ENCODE assay signal across 13 cellular contexts in genomic region chr16:17414421-17414820, GRCh38.
DNase-seq lines count a peak whose midpoint lies in the region; ATAC-seq and TF ChIP-seq lines count a peak whose summit lies in the region.
"Had no signal": no experiment of that assay in that cellular context is flagged by ENCODE, and none has a peak within 500 bp of the region (broad histone marks: within the 10 kb centered on the region; RNA-seq: fewer than 3 reads in every experiment).

No MANE protein-coding gene starts in this region.

- H3K4me1 Mint-ChIP-seq in activated naive CD4-positive, alpha-beta T cell treated with anti-CD3 and anti-CD28 coated beads, Interleukin-2, amount 50 U/mL, for 24 hours: peaks cover 59% of the 10 kb centered on the region
- peaks cover 43% of the 10 kb centered on the region for H3K4me1 Mint-ChIP-seq in activated naive CD4-positive, alpha-beta T cell treated with anti-CD3 and anti-CD28 coated beads, Interleukin-2, amount 10 ng/mL, durations not matched to agents 7 days and 5 days
- peaks cover 46 to 49% of the 10 kb centered on the region in 2 donors for H3K4me1 Mint-ChIP-seq in effector memory CD8-positive, alpha-beta T cell (ENCODE audit: low read depth in 2 of 2)
- peaks cover 47% of the 10 kb centered on the region for H3K4me1 Mint-ChIP-seq in stimulated activated naive CD8-positive, alpha-beta T cell treated with anti-CD3 and anti-CD28 coated beads, Interleukin-15, amount 100 ng/mL, for 72 hours

- no peaks in the 10 kb centered on the region for H3K9me3 Mint-ChIP-seq in activated naive CD4-positive, alpha-beta T cell treated with anti-CD3 and anti-CD28 coated beads, Interleukin-2, amount 50 U/mL, for 24 hours
- peaks cover 3% of the 10 kb centered on the region for H3K9me3 Mint-ChIP-seq in activated naive CD4-positive, alpha-beta T cell treated with anti-CD3 and anti-CD28 coated beads, Interleukin-2, amount 10 ng/mL, durations not matched to agents 7 days and 5 days
- H3K9me3 Mint-ChIP-seq in effector memory CD8-positive, alpha-beta T cell: no peaks in the 10 kb centered on the region
- peaks cover 7 to 12% of the 10 kb centered on the region in 2 donors for H3K9me3 Mint-ChIP-seq in stimulated activated naive CD8-positive, alpha-beta T cell treated with anti-CD3 and anti-CD28 coated beads, Interleukin-15, amount 100 ng/mL, for 72 hours

- H3K27me3 Mint-ChIP-seq in activated naive CD4-positive, alpha-beta T cell treated with anti-CD3 and anti-CD28 coated beads, Interleukin-2, amount 50 U/mL, for 24 hours: no peaks in the 10 kb centered on the region
- no peaks in the 10 kb centered on the region for H3K27me3 Mint-ChIP-seq in activated naive CD4-positive, alpha-beta T cell treated with anti-CD3 and anti-CD28 coated beads, Interleukin-2, amount 10 ng/mL, durations not matched to agents 7 days and 5 days
- no peaks in the 10 kb centered on the region for H3K27me3 Mint-ChIP-seq in effector memory CD8-positive, alpha-beta T cell
- no peaks in the 10 kb centered on the region for H3K27me3 Mint-ChIP-seq in stimulated activated naive CD8-positive, alpha-beta T cell treated with anti-CD3 and anti-CD28 coated beads, Interleukin-15, amount 100 ng/mL, for 72 hours

- peak; percentile 34 for ATAC-seq in effector memory CD8-positive, alpha-beta T cell (replicated peaks)
- no peak for ATAC-seq in stimulated activated naive CD8-positive, alpha-beta T cell treated with anti-CD3 and anti-CD28 coated beads, Interleukin-15, amount 100 ng/mL, for 72 hours

- peak overlapping the region; percentile 37 for H3K4me2 ChIP-seq in SU-DHL-6 (ENCODE audit: low read depth, low read length, poor library complexity, severe bottlenecking)

- H3K27ac ChIP-seq in SU-DHL-6 (ENCODE audit: low read depth, low read length): peak overlapping the region; percentile 24
- H3K27ac ChIP-seq: HL-60 had no signal

- H2AFZ ChIP-seq in SU-DHL-6 (ENCODE audit: low read depth, low read length, severe bottlenecking): no peak overlapping the region

- no peak overlapping the region for H3K4me3 ChIP-seq in SU-DHL-6 (ENCODE audit: insufficient read depth, low read length, poor library complexity, severe bottlenecking)
- H3K4me3 ChIP-seq: lung had no signal

- H3K27ac Mint-ChIP-seq in activated naive CD4-positive, alpha-beta T cell treated with anti-CD3 and anti-CD28 coated beads, Interleukin-2, amount 50 U/mL, for 24 hours: no peak overlapping the region
- no peak overlapping the region for H3K27ac Mint-ChIP-seq in activated naive CD4-positive, alpha-beta T cell treated with anti-CD3 and anti-CD28 coated beads, Interleukin-2, amount 10 ng/mL, durations not matched to agents 7 days and 5 days
- peak overlapping the region; percentile 28 to 91 for H3K27ac Mint-ChIP-seq in effector memory CD8-positive, alpha-beta T cell
- H3K27ac Mint-ChIP-seq in stimulated activated naive CD8-positive, alpha-beta T cell treated with anti-CD3 and anti-CD28 coated beads, Interleukin-15, amount 100 ng/mL, for 72 hours: peak overlapping the region; percentile 67 to 86

- H3K36me3 Mint-ChIP-seq in activated naive CD4-positive, alpha-beta T cell treated with anti-CD3 and anti-CD28 coated beads, Interleukin-2, amount 50 U/mL, for 24 hours: peaks cover 6% of the 10 kb centered on the region
- H3K36me3 Mint-ChIP-seq in activated naive CD4-positive, alpha-beta T cell treated with anti-CD3 and anti-CD28 coated beads, Interleukin-2, amount 10 ng/mL, durations not matched to agents 7 days and 5 days: peaks cover 38% of the 10 kb centered on the region
- H3K36me3 Mint-ChIP-seq in effector memory CD8-positive, alpha-beta T cell (ENCODE audit: insufficient read depth): peaks cover 3% of the 10 kb centered on the region

- no peaks in the 10 kb centered on the region for H4K20me1 ChIP-seq in SU-DHL-6 (ENCODE audit: low read depth, low read length)

- no peak for DNase-seq in activated naive CD4-positive, alpha-beta T cell treated with anti-CD3 and anti-CD28 coated beads, Interleukin-2, amount 10 ng/mL, durations not matched to agents 7 days and 5 days
- no peak for DNase-seq in effector memory CD8-positive, alpha-beta T cell
- DNase-seq in stimulated activated naive CD8-positive, alpha-beta T cell treated with anti-CD3 and anti-CD28 coated beads, Interleukin-15, amount 100 ng/mL, for 72 hours: peak; percentile 8 to 29
- DNase-seq in GM19238 (ENCODE audit: insufficient read length, low spot score) (no peak), NCI-H2171 (lab: John Stamatoyannopoulos, UW) (no peak), NCI-H146 treated with DMSO at 0.1 percent for 48 hours (lab: John Stamatoyannopoulos, UW; ENCODE audit: unreplicated experiment) (no peak)
- DNase-seq: cortex of kidney, NCI-H1105, NCI-H82 had no signal

- H3K9ac ChIP-seq in SU-DHL-6 (ENCODE audit: low read length): peak overlapping the region; percentile 32; the same call in 1 of the 2 replicates

- H3K36me3 ChIP-seq in SU-DHL-6 (ENCODE audit: low read length): peaks cover 6% of the 10 kb centered on the region

- CTCF ChIA-PET in activated naive CD4-positive, alpha-beta T cell treated with anti-CD3 and anti-CD28 coated beads, Interleukin-2, amount 10 ng/mL, durations not matched to agents 7 days and 5 days (lab: Charles Lee): interaction anchor here (2.9 kb wide), 1 partner anchor 44 kb away, joined by 22 read pairs; no protein-coding TSS in a partner anchor

- H3K9me3 ChIP-seq in SU-DHL-6 (ENCODE audit: insufficient read depth, low read length): no peaks in the 10 kb centered on the region

- no peaks in the 10 kb centered on the region for H3K27me3 ChIP-seq in SU-DHL-6 (ENCODE audit: low read length)

- H3K4me3 Mint-ChIP-seq in activated naive CD4-positive, alpha-beta T cell treated with anti-CD3 and anti-CD28 coated beads, Interleukin-2, amount 50 U/mL, for 24 hours: peak overlapping the region; percentile 26
- no peak overlapping the region for H3K4me3 Mint-ChIP-seq in activated naive CD4-positive, alpha-beta T cell treated with anti-CD3 and anti-CD28 coated beads, Interleukin-2, amount 10 ng/mL, durations not matched to agents 7 days and 5 days
- peak overlapping the region in 1 of 2 donors; percentile 84 for H3K4me3 Mint-ChIP-seq in effector memory CD8-positive, alpha-beta T cell
- peak overlapping the region; percentile 37 to 65 for H3K4me3 Mint-ChIP-seq in stimulated activated naive CD8-positive, alpha-beta T cell treated with anti-CD3 and anti-CD28 coated beads, Interleukin-15, amount 100 ng/mL, for 72 hours

- no peaks in the 10 kb centered on the region for H3K9me2 ChIP-seq in SU-DHL-6 (replicated peaks; ENCODE audit: insufficient read depth, low read length)

- no peak for TF ChIP-seq CTCF in SU-DHL-6 (IDR thresholded peaks at IDR 0.05; ENCODE audit: insufficient read depth, low read length, poor library complexity, severe bottlenecking)

- peaks cover 6% of the 10 kb centered on the region; the same call in 1 of the 2 replicates for H3F3A ChIP-seq in SU-DHL-6 (ENCODE audit: insufficient read depth)

- H3K79me2 ChIP-seq in SU-DHL-6 (ENCODE audit: insufficient read depth, low read length): peaks cover 72% of the 10 kb centered on the region

Comparison
In these comparisons a context has a peak if more than half of its experiments do, and no peak if none do; other contexts are left out.
1. H3K27ac Mint-ChIP-seq: peak in effector memory CD8-positive, alpha-beta T cell (2 of 2) and stimulated activated naive CD8-positive, alpha-beta T cell treated with anti-CD3 and anti-CD28 coated beads, Interleukin-15, amount 100 ng/mL, for 72 hours (2 of 2); none in activated naive CD4-positive, alpha-beta T cell treated with anti-CD3 and anti-CD28 coated beads, Interleukin-2, amount 50 U/mL, for 24 hours (single experiment) and activated naive CD4-positive, alpha-beta T cell treated with anti-CD3 and anti-CD28 coated beads, Interleukin-2, amount 10 ng/mL, durations not matched to agents 7 days and 5 days (single experiment).
2. DNase-seq: peak in stimulated activated naive CD8-positive, alpha-beta T cell treated with anti-CD3 and anti-CD28 coated beads, Interleukin-15, amount 100 ng/mL, for 72 hours (2 of 2); none in activated naive CD4-positive, alpha-beta T cell treated with anti-CD3 and anti-CD28 coated beads, Interleukin-2, amount 10 ng/mL, durations not matched to agents 7 days and 5 days (single experiment), effector memory CD8-positive, alpha-beta T cell (0 of 3), GM19238 (single experiment), NCI-H2171 (single experiment) and NCI-H146 treated with DMSO at 0.1 percent for 48 hours (single experiment).